ENCODE assay signal across 28 cellular contexts in genomic region chr13:26034018-26034417, GRCh38. TPM values are rescaled to one million over a fixed set of nuclear protein-coding genes. Genes with fewer than 3 reads are reported as not detected.
"Had no signal": no experiment of that assay in that cellular context is flagged by ENCODE, and none has a peak within 500 bp of the region (broad histone marks: within the 10 kb centered on the region; RNA-seq: fewer than 3 reads in every experiment).

No MANE protein-coding gene starts in this region.

- DNase-seq: stimulated activated CD4-positive, alpha-beta T cell treated with anti-CD3 and anti-CD28 coated beads, Interleukin-2, amount 100 ng/mL, for 48 hours; stimulated activated CD4-positive, alpha-beta T cell treated with anti-CD3 and anti-CD28 coated beads, Interleukin-4, amount 100 ng/mL, for 1 hour; stimulated activated CD4-positive, alpha-beta T cell treated with anti-CD3 and anti-CD28 coated beads, Interleukin-4, amount 100 ng/mL, for 24 hours; stimulated activated CD4-positive, alpha-beta T cell treated with anti-CD3 and anti-CD28 coated beads, Interleukin-4, amount 100 ng/mL, for 4 hours; stimulated activated CD8-positive, alpha-beta memory T cell treated with anti-CD3 and anti-CD28 coated beads, Interleukin-4, amount 100 ng/mL, for 48 hours; stimulated activated naive B cell treated with anti-CD40 and anti-IgM and Interleukin-4, amounts not matched to agents 10 μg/mL and 1 μg/mL and 100 μg/mL, for 72 hours; stimulated activated naive CD4-positive, alpha-beta T cell; stimulated activated naive CD4-positive, alpha-beta T cell treated with Interleukin-2 at 50 U/mL for 16 hours; stimulated activated naive CD8-positive, alpha-beta T cell treated with anti-CD3 and anti-CD28 coated beads, Interleukin-15, amount 100 ng/mL, for 72 hours; stimulated activated naive CD8-positive, alpha-beta T cell treated with anti-CD3 and anti-CD28 coated beads, Interleukin-15, Interleukin-2, amounts not matched to agents 100 U/mL and 50 U/mL, for 24 hours; stomach; substantia nigra; testis; thyroid gland; tibial artery; transverse colon; trophoblast cell; upper lobe of left lung; upper lobe of right lung; uterus had no signal

- H3K4me3 ChIP-seq: stomach, suprapubic skin, testis, thoracic aorta, thyroid gland, tibial artery, tibial nerve, transverse colon, upper lobe of left lung, upper lobe of right lung, uterus, vagina had no signal

- ATAC-seq: stimulated activated effector memory CD8-positive, alpha-beta T cell treated with anti-CD3 and anti-CD28 coated beads, Interleukin-12 subunit alpha, Interleukin-12 subunit beta, amount 100 ng/mL, for 72 hours; stimulated activated memory B cell treated with anti-CD40 and anti-IgM and Interleukin-4, amounts not matched to agents 10 μg/mL and 1 μg/mL and 100 μg/mL, for 72 hours; stimulated activated naive B cell treated with anti-CD40 and anti-IgM and Interleukin-4, amounts not matched to agents 10 μg/mL and 1 μg/mL and 100 μg/mL, for 72 hours; stimulated activated naive CD8-positive, alpha-beta T cell treated with anti-CD3 and anti-CD28 coated beads, Interleukin-15, amount 100 ng/mL, for 72 hours; stimulated activated naive CD8-positive, alpha-beta T cell treated with anti-CD3 and anti-CD28 coated beads, Interleukin-15, Interleukin-2, amounts not matched to agents 100 U/mL and 50 U/mL, for 24 hours; upper lobe of right lung had no signal

- H3K9me3 Mint-ChIP-seq: stimulated activated effector memory CD8-positive, alpha-beta T cell treated with anti-CD3 and anti-CD28 coated beads, Interleukin-12 subunit alpha, Interleukin-12 subunit beta, amount 100 ng/mL, for 72 hours; stimulated activated naive CD8-positive, alpha-beta T cell treated with anti-CD3 and anti-CD28 coated beads, Interleukin-15, amount 100 ng/mL, for 72 hours; stimulated activated naive CD8-positive, alpha-beta T cell treated with anti-CD3 and anti-CD28 coated beads, Interleukin-15, Interleukin-2, amounts not matched to agents 100 ng/mL and 50 ng/mL, for 24 hours; type B pancreatic cell had no signal

- H3K4me3 Mint-ChIP-seq: stimulated activated effector memory CD8-positive, alpha-beta T cell treated with anti-CD3 and anti-CD28 coated beads, Interleukin-12 subunit alpha, Interleukin-12 subunit beta, amount 100 ng/mL, for 72 hours; stimulated activated memory B cell treated with anti-CD40 and anti-IgM and Interleukin-4, amounts not matched to agents 10 μg/mL and 1 μg/mL and 100 μg/mL, for 72 hours; stimulated activated naive B cell treated with anti-CD40 and anti-IgM and Interleukin-4, amounts not matched to agents 10 μg/mL and 1 μg/mL and 100 μg/mL, for 72 hours; stimulated activated naive CD8-positive, alpha-beta T cell treated with anti-CD3 and anti-CD28 coated beads, Interleukin-15, amount 100 ng/mL, for 72 hours; stimulated activated naive CD8-positive, alpha-beta T cell treated with anti-CD3 and anti-CD28 coated beads, Interleukin-15, Interleukin-2, amounts not matched to agents 100 ng/mL and 50 ng/mL, for 24 hours; type B pancreatic cell had no signal

- H3K27me3 Mint-ChIP-seq: stimulated activated memory B cell treated with anti-CD40 and anti-IgM and Interleukin-4, amounts not matched to agents 10 μg/mL and 1 μg/mL and 100 μg/mL, for 72 hours; stimulated activated naive CD8-positive, alpha-beta T cell treated with anti-CD3 and anti-CD28 coated beads, Interleukin-15, amount 100 ng/mL, for 72 hours had no signal

- H3K4me1 Mint-ChIP-seq: stimulated activated effector memory CD8-positive, alpha-beta T cell treated with anti-CD3 and anti-CD28 coated beads, Interleukin-12 subunit alpha, Interleukin-12 subunit beta, amount 100 ng/mL, for 72 hours; stimulated activated memory B cell treated with anti-CD40 and anti-IgM and Interleukin-4, amounts not matched to agents 10 μg/mL and 1 μg/mL and 100 μg/mL, for 72 hours; stimulated activated naive B cell treated with anti-CD40 and anti-IgM and Interleukin-4, amounts not matched to agents 10 μg/mL and 1 μg/mL and 100 μg/mL, for 72 hours; stimulated activated naive CD8-positive, alpha-beta T cell treated with anti-CD3 and anti-CD28 coated beads, Interleukin-15, amount 100 ng/mL, for 72 hours had no signal

- H3K27ac ChIP-seq: stomach, suprapubic skin, testis, thoracic aorta, thyroid gland, tibial artery, tibial nerve, transverse colon, upper lobe of left lung, upper lobe of right lung, uterus, vagina had no signal

- H3K9me3 ChIP-seq: stomach, suprapubic skin, testis, thoracic aorta, thyroid gland, tibial artery, tibial nerve, transverse colon, upper lobe of left lung, upper lobe of right lung, uterus, vagina had no signal

- H3K36me3 Mint-ChIP-seq: stimulated activated effector memory CD8-positive, alpha-beta T cell treated with anti-CD3 and anti-CD28 coated beads, Interleukin-12 subunit alpha, Interleukin-12 subunit beta, amount 100 ng/mL, for 72 hours; stimulated activated memory B cell treated with anti-CD40 and anti-IgM and Interleukin-4, amounts not matched to agents 10 μg/mL and 1 μg/mL and 100 μg/mL, for 72 hours; stimulated activated naive B cell treated with anti-CD40 and anti-IgM and Interleukin-4, amounts not matched to agents 10 μg/mL and 1 μg/mL and 100 μg/mL, for 72 hours; type B pancreatic cell had no signal

- H3K36me3 ChIP-seq: stomach, suprapubic skin, thoracic aorta, thyroid gland, tibial artery, tibial nerve, transverse colon, upper lobe of left lung, upper lobe of right lung, uterus, vagina had no signal

- H3K27ac Mint-ChIP-seq: stimulated activated effector memory CD8-positive, alpha-beta T cell treated with anti-CD3 and anti-CD28 coated beads, Interleukin-12 subunit alpha, Interleukin-12 subunit beta, amount 100 ng/mL, for 72 hours; stimulated activated memory B cell treated with anti-CD40 and anti-IgM and Interleukin-4, amounts not matched to agents 10 μg/mL and 1 μg/mL and 100 μg/mL, for 72 hours; stimulated activated naive B cell treated with anti-CD40 and anti-IgM and Interleukin-4, amounts not matched to agents 10 μg/mL and 1 μg/mL and 100 μg/mL, for 72 hours; stimulated activated naive CD8-positive, alpha-beta T cell treated with anti-CD3 and anti-CD28 coated beads, Interleukin-15, Interleukin-2, amounts not matched to agents 100 ng/mL and 50 ng/mL, for 24 hours; type B pancreatic cell had no signal

- H3K27me3 ChIP-seq: stomach, suprapubic skin, testis, thyroid gland, tibial artery, tibial nerve, transverse colon, upper lobe of left lung, upper lobe of right lung, uterus, vagina had no signal

- H3K4me1 ChIP-seq: stomach, suprapubic skin, testis, tibial artery, tibial nerve, transverse colon, upper lobe of left lung, upper lobe of right lung, uterus, vagina had no signal

RNA-seq across cellular contexts. Expression of gene SHISA2, which starts 17.8 kb away (rescaled TPM):
- total RNA-seq: transverse colon, vagina had no signal
